9 cellular contexts compared by ENCODE assay signal in genomic region chr1:198597690-198598430, GRCh38. TPM values are rescaled to one million over a fixed set of nuclear protein-coding genes. Genes with fewer than 3 reads are reported as not detected.
DNase-seq lines count a peak whose midpoint lies in the region; ATAC-seq lines count a peak whose summit lies in the region.
"Had no signal": no experiment of that assay in that cellular context is flagged by ENCODE, and none has a peak within 500 bp of the region (broad histone marks: within the 10 kb centered on the region; RNA-seq: fewer than 3 reads in every experiment).

No MANE protein-coding gene starts in this region.

- H3K4me1 Mint-ChIP-seq in activated CD8-positive, alpha-beta memory T cell treated with anti-CD3 and anti-CD28 coated beads, Interleukin-2, amount 10 ng/mL, durations not matched to agents 7 days and 5 days = peaks cover 51% of the 10 kb centered on the region
- H3K4me1 Mint-ChIP-seq in stimulated activated effector memory CD8-positive, alpha-beta T cell treated with anti-CD3 and anti-CD28 coated beads, Interleukin-12 subunit alpha, Interleukin-12 subunit beta, amount 100 ng/mL, for 72 hours = peaks cover 63% of the 10 kb centered on the region

- peaks cover 50% of the 10 kb centered on the region for H3K36me3 Mint-ChIP-seq in activated CD8-positive, alpha-beta memory T cell treated with anti-CD3 and anti-CD28 coated beads, Interleukin-2, amount 10 ng/mL, durations not matched to agents 7 days and 5 days
- peaks cover 7% of the 10 kb centered on the region for H3K36me3 Mint-ChIP-seq in stimulated activated effector memory CD8-positive, alpha-beta T cell treated with anti-CD3 and anti-CD28 coated beads, Interleukin-12 subunit alpha, Interleukin-12 subunit beta, amount 100 ng/mL, for 72 hours

- no peak for ATAC-seq in activated CD8-positive, alpha-beta memory T cell treated with anti-CD3 and anti-CD28 coated beads, Interleukin-2, amount 10 ng/mL, durations not matched to agents 7 days and 5 days
- peak; percentile 47 for ATAC-seq in HG02571 (IDR thresholded peaks at IDR 0.05; ENCODE audit: unreplicated experiment)
- no peak for ATAC-seq in stimulated activated effector memory CD8-positive, alpha-beta T cell treated with anti-CD3 and anti-CD28 coated beads, Interleukin-12 subunit alpha, Interleukin-12 subunit beta, amount 100 ng/mL, for 72 hours

- H3K27ac Mint-ChIP-seq in activated CD8-positive, alpha-beta memory T cell treated with anti-CD3 and anti-CD28 coated beads, Interleukin-2, amount 10 ng/mL, durations not matched to agents 7 days and 5 days = peak overlapping the region; percentile 29
- peak overlapping the region; percentile 68 for H3K27ac Mint-ChIP-seq in stimulated activated effector memory CD8-positive, alpha-beta T cell treated with anti-CD3 and anti-CD28 coated beads, Interleukin-12 subunit alpha, Interleukin-12 subunit beta, amount 100 ng/mL, for 72 hours

- no peaks in the 10 kb centered on the region for H3K27me3 Mint-ChIP-seq in activated CD8-positive, alpha-beta memory T cell treated with anti-CD3 and anti-CD28 coated beads, Interleukin-2, amount 10 ng/mL, durations not matched to agents 7 days and 5 days

- H3K4me3 Mint-ChIP-seq in activated CD8-positive, alpha-beta memory T cell treated with anti-CD3 and anti-CD28 coated beads, Interleukin-2, amount 10 ng/mL, durations not matched to agents 7 days and 5 days = no peak overlapping the region
- peak overlapping the region; percentile 14 for H3K4me3 Mint-ChIP-seq in stimulated activated effector memory CD8-positive, alpha-beta T cell treated with anti-CD3 and anti-CD28 coated beads, Interleukin-12 subunit alpha, Interleukin-12 subunit beta, amount 100 ng/mL, for 72 hours

- H3K9me3 Mint-ChIP-seq in activated CD8-positive, alpha-beta memory T cell treated with anti-CD3 and anti-CD28 coated beads, Interleukin-2, amount 10 ng/mL, durations not matched to agents 7 days and 5 days (ENCODE audit: low read depth) = peaks cover 10% of the 10 kb centered on the region
- peaks cover 11% of the 10 kb centered on the region for H3K9me3 Mint-ChIP-seq in stimulated activated effector memory CD8-positive, alpha-beta T cell treated with anti-CD3 and anti-CD28 coated beads, Interleukin-12 subunit alpha, Interleukin-12 subunit beta, amount 100 ng/mL, for 72 hours

- CTCF ChIA-PET in activated CD8-positive, alpha-beta memory T cell treated with anti-CD3 and anti-CD28 coated beads, Interleukin-2, amount 10 ng/mL, durations not matched to agents 7 days and 5 days (lab: Charles Lee) = interaction anchor here (1.1 to 2.3 kb wide), 3 partner anchors 22 to 51 kb away, joined by 3 to 7 read pairs (median 6); no protein-coding TSS in a partner anchor

- DNase-seq in activated CD8-positive, alpha-beta memory T cell treated with anti-CD3 and anti-CD28 coated beads, Interleukin-2, amount 10 ng/mL, durations not matched to agents 7 days and 5 days = no peak
- no peak for DNase-seq in activated CD8-positive, alpha-beta memory T cell treated with anti-CD3 and anti-CD28 coated beads, Interleukin-2, amount 50 U/mL, for 4 hours
- DNase-seq in OCI-M1 (lab: John Stamatoyannopoulos, UW) (peak; percentile 77), COLO668 (lab: John Stamatoyannopoulos, UW; ENCODE audit: unreplicated experiment) (no peak), DMS153 treated with DMSO at 0.1 percent for 48 hours (lab: John Stamatoyannopoulos, UW; ENCODE audit: unreplicated experiment) (no peak)
- DNase-seq in stimulated activated effector memory CD8-positive, alpha-beta T cell treated with anti-CD3 and anti-CD28 coated beads, Interleukin-12 subunit alpha, Interleukin-12 subunit beta, amount 100 ng/mL, for 72 hours (ENCODE audit: low spot score in 2 of 2) = no peak
- no peak for DNase-seq in activated effector memory CD4-positive, alpha-beta T cell treated with Interleukin-2 at 50 U/mL for 16 hours
- DNase-seq: tibial artery had no signal

RNA-seq across cellular contexts. Expression of gene PTPRC, which starts 41.0 kb away (rescaled TPM):
- 100 to 1,000 TPM; 556 to 674 TPM for total RNA-seq in activated CD8-positive, alpha-beta memory T cell treated with anti-CD3 and anti-CD28 coated beads, Interleukin-2, amount 10 ng/mL, durations not matched to agents 7 days and 5 days

RNA-seq across cellular contexts. Expression of gene ATP6V1G3, which starts 57.4 kb away (rescaled TPM):
- not detected for total RNA-seq in activated CD8-positive, alpha-beta memory T cell treated with anti-CD3 and anti-CD28 coated beads, Interleukin-2, amount 10 ng/mL, durations not matched to agents 7 days and 5 days
